In the genomic region with DNA sequence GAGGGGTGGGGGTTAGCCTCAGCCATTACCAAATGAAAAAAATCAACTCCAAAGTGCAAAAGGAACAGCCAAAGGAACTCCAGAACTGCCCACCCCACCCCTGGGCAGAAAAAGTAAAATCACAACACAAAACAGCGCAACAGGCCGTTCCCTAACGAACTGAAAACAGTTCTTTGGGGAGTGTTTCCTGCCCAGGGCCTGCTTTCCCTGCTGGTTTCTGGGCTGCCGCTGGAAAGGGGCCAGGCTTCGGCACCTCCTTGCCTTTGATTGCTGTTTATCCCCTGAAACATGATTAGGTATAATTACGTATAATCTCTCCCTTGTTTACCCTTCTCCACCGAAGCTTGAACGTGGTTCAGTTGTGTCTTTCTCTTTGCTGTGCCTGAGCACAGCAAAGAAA, we compare ENCODE assay signal across 2 cellular contexts.
TF ChIP-seq lines count a peak whose summit lies in the region.

No MANE protein-coding gene starts in this region.

TF ChIP-seq in IMR-90, 13 proteins besides CTCF, POLR2A, EP300 and RAD21:
- TF ChIP-seq MAFK (IDR thresholded peaks at IDR 0.05; ENCODE audit: low read depth, low read length) (no peak), BHLHE40 (IDR thresholded peaks at IDR 0.05; ENCODE audit: low read depth, low read length) (no peak), MXI1 (IDR thresholded peaks at IDR 0.05; ENCODE audit: borderline replicate concordance, low read depth, low read length) (no peak), CHD1 (IDR thresholded peaks at IDR 0.05; ENCODE audit: low read depth, low read length) (no peak), MAZ (IDR thresholded peaks at IDR 0.05; ENCODE audit: borderline replicate concordance, low read depth, low read length) (no peak), RFX5 (IDR thresholded peaks at IDR 0.05; ENCODE audit: low read depth, low read length) (no peak), FOS (IDR thresholded peaks at IDR 0.05; ENCODE audit: low read depth, low read length) (no peak), CEBPB (IDR thresholded peaks at IDR 0.05; ENCODE audit: low read depth, low read length) (no peak), NFE2L2 (IDR thresholded peaks at IDR 0.05; ENCODE audit: low read depth, low read length) (no peak), RCOR1 (IDR thresholded peaks at IDR 0.05; ENCODE audit: insufficient replicate concordance, low read length) (no peak), SMC3 (IDR thresholded peaks at IDR 0.05; ENCODE audit: low read depth, low read length) (no peak)
- TF ChIP-seq, protein P1, sequence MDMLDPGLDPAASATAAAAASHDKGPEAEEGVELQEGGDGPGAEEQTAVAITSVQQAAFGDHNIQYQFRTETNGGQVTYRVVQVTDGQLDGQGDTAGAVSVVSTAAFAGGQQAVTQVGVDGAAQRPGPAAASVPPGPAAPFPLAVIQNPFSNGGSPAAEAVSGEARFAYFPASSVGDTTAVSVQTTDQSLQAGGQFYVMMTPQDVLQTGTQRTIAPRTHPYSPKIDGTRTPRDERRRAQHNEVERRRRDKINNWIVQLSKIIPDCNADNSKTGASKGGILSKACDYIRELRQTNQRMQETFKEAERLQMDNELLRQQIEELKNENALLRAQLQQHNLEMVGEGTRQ (IDR thresholded peaks at IDR 0.05; ENCODE audit: low read depth, low read length) = no peak
- TF ChIP-seq, protein P2, sequence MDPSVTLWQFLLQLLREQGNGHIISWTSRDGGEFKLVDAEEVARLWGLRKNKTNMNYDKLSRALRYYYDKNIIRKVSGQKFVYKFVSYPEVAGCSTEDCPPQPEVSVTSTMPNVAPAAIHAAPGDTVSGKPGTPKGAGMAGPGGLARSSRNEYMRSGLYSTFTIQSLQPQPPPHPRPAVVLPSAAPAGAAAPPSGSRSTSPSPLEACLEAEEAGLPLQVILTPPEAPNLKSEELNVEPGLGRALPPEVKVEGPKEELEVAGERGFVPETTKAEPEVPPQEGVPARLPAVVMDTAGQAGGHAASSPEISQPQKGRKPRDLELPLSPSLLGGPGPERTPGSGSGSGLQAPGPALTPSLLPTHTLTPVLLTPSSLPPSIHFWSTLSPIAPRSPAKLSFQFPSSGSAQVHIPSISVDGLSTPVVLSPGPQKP (IDR thresholded peaks at IDR 0.05; ENCODE audit: borderline replicate concordance, low read depth, low read length) = no peak

TF ChIP-seq in SK-N-SH, 30 proteins besides CTCF, POLR2A, EP300 and RAD21:
- TF ChIP-seq TAF1 (IDR thresholded peaks at IDR 0.05; ENCODE audit: borderline replicate concordance, low read depth, low read length) (no peak), MEF2A (IDR thresholded peaks at IDR 0.05; ENCODE audit: borderline replicate concordance, low read depth) (no peak)
